ENCODE assay signal across 3 cellular contexts in genomic region chr9:131115360-131115742, GRCh38. TPM values are rescaled to one million over a fixed set of nuclear protein-coding genes. Genes with fewer than 3 reads are reported as not detected.
"Had no signal": no experiment of that assay in that cellular context is flagged by ENCODE, and none has a peak within 500 bp of the region (broad histone marks: within the 10 kb centered on the region; RNA-seq: fewer than 3 reads in every experiment).

No MANE protein-coding gene starts in this region.

RNA-seq across cellular contexts. Expression of gene AIF1L, which starts 19.0 kb away (rescaled TPM):
- total RNA-seq: naive thymus-derived CD8-positive, alpha-beta T cell; natural killer cell treated with Interleukin-12 subunit alpha and Interleukin-12 subunit beta and Interleukin-15 and Interleukin-18, amount 100 ng/mL, for 72 hours; osteoblast had no signal
- polyA plus RNA-seq: naive thymus-derived CD8-positive, alpha-beta T cell had no signal
